15 cellular contexts compared by ENCODE assay signal in the genomic region with DNA sequence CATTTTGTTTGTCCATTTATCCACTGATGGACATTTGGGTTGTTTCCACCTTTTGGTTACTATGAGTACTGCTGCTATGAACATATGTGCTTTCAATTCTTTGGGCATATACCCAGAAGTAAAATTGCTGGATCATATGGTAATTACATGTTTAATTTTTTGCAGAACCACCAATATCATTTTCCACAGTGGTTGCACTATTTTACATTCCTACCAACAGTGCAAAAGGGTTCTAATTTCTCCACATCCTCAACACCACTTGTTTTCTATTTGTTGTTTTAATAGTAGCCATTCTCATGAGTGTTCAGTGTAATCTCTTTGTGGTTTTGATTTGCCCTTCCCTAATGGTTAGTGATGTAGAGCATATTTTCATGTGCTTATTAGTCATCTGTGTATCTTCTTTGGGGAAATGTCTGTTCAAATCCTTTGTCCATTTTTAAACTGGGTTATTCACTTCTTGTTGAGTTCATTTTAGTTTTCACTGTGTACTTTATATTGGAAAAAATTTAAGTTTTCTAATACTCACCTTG.
DNase-seq lines count a peak whose midpoint lies in the region; ATAC-seq and TF ChIP-seq lines count a peak whose summit lies in the region.
"Had no signal": no experiment of that assay in that cellular context is flagged by ENCODE, and none has a peak within 500 bp of the region (broad histone marks: within the 10 kb centered on the region; RNA-seq: fewer than 3 reads in every experiment).

No MANE protein-coding gene starts in this region.

- H3K4me1 ChIP-seq in Panc1 (ENCODE audit: control insufficient read depth, insufficient read depth, low read length) (no peaks in the 10 kb centered on the region), colonic mucosa (no peaks in the 10 kb centered on the region)
- H3K4me1 ChIP-seq: SJCRH30 had no signal

- ATAC-seq in Panc1 (no peak), GM21529 (IDR thresholded peaks at IDR 0.05; ENCODE audit: unreplicated experiment) (no peak)

- POLR2A ChIA-PET in Panc1 (lab: Charles Lee), result no interaction called here

- peak; percentile 65 for DNase-seq in GM04503 (ENCODE audit: low read depth)
- DNase-seq in Panc1 (ENCODE audit: low read depth, low spot score), result peak; percentile 4
- DNase-seq in fibroblast of gingiva (ENCODE audit: low read depth), result peak; percentile 84
- DNase-seq in retinal pigment epithelial cell (ENCODE audit: low read depth), result peak; percentile 43
- DNase-seq in activated CD4-positive, alpha-beta T cell treated with anti-CD3 and anti-CD28 coated beads for 48 hours, result no peak
- DNase-seq in colonic mucosa, result no peak
- no peak for DNase-seq in GOT3 (lab: John Stamatoyannopoulos, UW)
- DNase-seq: activated CD8-positive, alpha-beta memory T cell treated with anti-CD3 and anti-CD28 coated beads, Interleukin-2, amount 50 U/mL, for 4 hours; activated naive CD8-positive, alpha-beta T cell treated with anti-CD3 and anti-CD28 coated beads for 36 hours; DND-41; NCI-H1436 treated with DMSO at 0.1 percent for 48 hours; nucleus accumbens; WERI-Rb-1 had no signal

- no peaks in the 10 kb centered on the region for H3K36me3 ChIP-seq in Panc1 (ENCODE audit: control insufficient read depth, insufficient read depth, low read length)
- no peaks in the 10 kb centered on the region for H3K36me3 ChIP-seq in colonic mucosa
- H3K36me3 ChIP-seq: SJCRH30, WERI-Rb-1 had no signal

- intact Hi-C loops in Panc1 (cut with micrococcal nuclease; ENCODE audit: unreplicated experiment), result no loop called here
- intact Hi-C loops in colonic mucosa (cut with DNase I), result no loop called here

- in situ Hi-C loops in Panc1 (cut with HindIII; ENCODE audit: low pct_unique_long_range_greater_than_20kb, low sequenced_read_pairs), result no loop called here

- no peak overlapping the region for H3K9ac ChIP-seq in colonic mucosa (ENCODE audit: low read depth in 2 of 2, low read length in 2 of 2)

- BruUV-seq in Panc1 (replicated peaks; lab: Mats Ljungman, UMichigan), result no TSS peak

- H3K4me3 ChIP-seq in Panc1 (ENCODE audit: low read depth in 2 of 2, low read length in 2 of 2), result no peak overlapping the region
- H3K4me3 ChIP-seq in retinal pigment epithelial cell (ENCODE audit: low read length), result no peak overlapping the region
- H3K4me3 ChIP-seq in colonic mucosa, result no peak overlapping the region
- H3K4me3 ChIP-seq: SJCRH30 had no signal

- TF ChIP-seq CTCF in Panc1 (IDR thresholded peaks at IDR 0.05) (no peak), retinal pigment epithelial cell (conservative IDR thresholded peaks at IDR 0.05; ENCODE audit: low read depth, low read length) (peak; percentile 4), colonic mucosa (IDR thresholded peaks at IDR 0.05) (no peak)

- H3K27ac ChIP-seq in Panc1 (ENCODE audit: low read length) (no peak overlapping the region), colonic mucosa (no peak overlapping the region)
- H3K27ac ChIP-seq: SJCRH30, WERI-Rb-1 had no signal

- no peaks in the 10 kb centered on the region for H3K27me3 ChIP-seq in Panc1 (ENCODE audit: control insufficient read depth, insufficient read depth, low read length)
- no peaks in the 10 kb centered on the region for H3K27me3 ChIP-seq in colonic mucosa
- H3K27me3 ChIP-seq: SJCRH30 had no signal

- CTCF ChIA-PET in Panc1 (lab: Charles Lee), result no interaction called here

- H3K9me3 ChIP-seq in Panc1 (ENCODE audit: control insufficient read depth, insufficient read depth, low read depth, low read length), result no peaks in the 10 kb centered on the region
- no peaks in the 10 kb centered on the region for H3K9me3 ChIP-seq in colonic mucosa
- H3K9me3 ChIP-seq: SJCRH30 had no signal

Comparison
In these comparisons a context has a peak if more than half of its experiments do, and no peak if none do; other contexts are left out.
1. DNase-seq: peak in GM04503 (single experiment), Panc1 (single experiment), fibroblast of gingiva (single experiment) and retinal pigment epithelial cell (single experiment); none in activated CD4-positive, alpha-beta T cell treated with anti-CD3 and anti-CD28 coated beads for 48 hours (single experiment), colonic mucosa (single experiment) and GOT3 (single experiment).